Comparison of ENCODE assay signal across 19 cellular contexts in genomic region chr6:170345662-170346061, GRCh38. TPM values are rescaled to one million over a fixed set of nuclear protein-coding genes. Genes with fewer than 3 reads are reported as not detected.
A peak's percentile ranks its signal among the peaks of the same experiment; 100 is the strongest.
DNase-seq lines count a peak whose midpoint lies in the region; ATAC-seq, FAIRE-seq and TF ChIP-seq lines count a peak whose summit lies in the region.
"Had no signal": no experiment of that assay in that cellular context is flagged by ENCODE, and none has a peak within 500 bp of the region (broad histone marks: within the 10 kb centered on the region; RNA-seq: fewer than 3 reads in every experiment).

No MANE protein-coding gene starts in this region.

- FAIRE-seq in small intestine (lab: Jason Lieb, UNC), result no peak
- FAIRE-seq: GM12892 had no signal

- intact Hi-C loops in dorsolateral prefrontal cortex (cut with DNase I), result no loop called here

- H2AFZ ChIP-seq in OCI-LY3 (ENCODE audit: low read depth, low read length), result no peak overlapping the region
- H2AFZ ChIP-seq: PC-9 had no signal

- H3K9me3 Mint-ChIP-seq in activated T-cell treated with anti-CD3 and anti-CD28 coated beads, Interleukin-2, amount 50 U/mL, for 24 hours, result peaks cover 2% of the 10 kb centered on the region
- H3K9me3 Mint-ChIP-seq in activated T-cell treated with anti-CD3 and anti-CD28 coated beads, Interleukin-2, amount 50 U/mL, for 4 hours, result no peaks in the 10 kb centered on the region

- no peaks in the 10 kb centered on the region for H3K27me3 Mint-ChIP-seq in activated T-cell treated with anti-CD3 and anti-CD28 coated beads, Interleukin-2, amount 50 U/mL, for 24 hours
- no peaks in the 10 kb centered on the region for H3K27me3 Mint-ChIP-seq in activated T-cell treated with anti-CD3 and anti-CD28 coated beads, Interleukin-2, amount 50 U/mL, for 4 hours (ENCODE audit: low read depth)
- H3K27me3 Mint-ChIP-seq: CD8-positive, alpha-beta memory T cell had no signal

- no peak overlapping the region for H3K4me3 ChIP-seq in OCI-LY3 (ENCODE audit: low read length)
- H3K4me3 ChIP-seq in small intestine (ENCODE audit: low read depth in 1 of 2, low read length in 2 of 2), result no peak overlapping the region
- H3K4me3 ChIP-seq in dorsolateral prefrontal cortex, result no peak overlapping the region
- H3K4me3 ChIP-seq: PC-9, psoas muscle had no signal

- H3K9me3 ChIP-seq in OCI-LY3 (ENCODE audit: insufficient read depth, low read length) (no peaks in the 10 kb centered on the region; the same call in 1 of the 2 replicates), small intestine (ENCODE audit: control insufficient read depth, low read depth) (peaks cover 2% of the 10 kb centered on the region)
- H3K9me3 ChIP-seq: psoas muscle had no signal

- H3K36me3 Mint-ChIP-seq in activated T-cell treated with anti-CD3 and anti-CD28 coated beads, Interleukin-2, amount 50 U/mL, for 24 hours (ENCODE audit: low read depth), result peaks cover 90% of the 10 kb centered on the region
- peaks cover 56% of the 10 kb centered on the region for H3K36me3 Mint-ChIP-seq in activated T-cell treated with anti-CD3 and anti-CD28 coated beads, Interleukin-2, amount 50 U/mL, for 4 hours (ENCODE audit: insufficient read depth)

- DNase-seq in activated T-cell treated with anti-CD3 and anti-CD28 coated beads, Interleukin-2, amount 50 U/mL, for 24 hours, result no peak
- DNase-seq in activated T-cell treated with anti-CD3 and anti-CD28 coated beads, Interleukin-2, amount 50 U/mL, for 4 hours, result no peak
- peak; percentile 25 for DNase-seq in dermis blood vessel endothelial cell
- peak; percentile 14 for DNase-seq in small intestine
- DNase-seq in GDM1 (lab: John Stamatoyannopoulos, UW), result no peak
- DNase-seq in dorsolateral prefrontal cortex, result no peak
- DNase-seq: ACHN; activated CD8-positive, alpha-beta memory T cell treated with anti-CD3 and anti-CD28 coated beads, Interleukin-2, amount 50 U/mL, for 4 hours; aorta; CD8-positive, alpha-beta memory T cell; KG1; NCI-H1436; NCI-H510A treated with DMSO at 0.1 percent for 48 hours; psoas muscle had no signal

- 0 out of 2 replicates have a peak, but pooled peaks cover 2% of the 10 kb centered on the region for H4K20me1 ChIP-seq in OCI-LY3 (ENCODE audit: insufficient read depth, low read length)

- no peak for ATAC-seq in activated T-cell treated with anti-CD3 and anti-CD28 coated beads, Interleukin-2, amount 50 U/mL, for 4 hours
- no peak for ATAC-seq in GM18520 (IDR thresholded peaks at IDR 0.05; ENCODE audit: unreplicated experiment)

- H3K4me2 ChIP-seq in OCI-LY3 (ENCODE audit: low read length), result peak overlapping the region; percentile 37

- H3K4me1 Mint-ChIP-seq in activated T-cell treated with anti-CD3 and anti-CD28 coated beads, Interleukin-2, amount 50 U/mL, for 24 hours (ENCODE audit: low read depth), result peaks cover 36% of the 10 kb centered on the region
- H3K4me1 Mint-ChIP-seq in activated T-cell treated with anti-CD3 and anti-CD28 coated beads, Interleukin-2, amount 50 U/mL, for 4 hours (ENCODE audit: low read depth), result peaks cover 21% of the 10 kb centered on the region

- no peak overlapping the region for H3K4me3 Mint-ChIP-seq in activated T-cell treated with anti-CD3 and anti-CD28 coated beads, Interleukin-2, amount 50 U/mL, for 24 hours
- no peak overlapping the region for H3K4me3 Mint-ChIP-seq in activated T-cell treated with anti-CD3 and anti-CD28 coated beads, Interleukin-2, amount 50 U/mL, for 4 hours
- H3K4me3 Mint-ChIP-seq: CD8-positive, alpha-beta memory T cell had no signal

- WGBS in small intestine, 3 donors, result 90 to 94% (median 93%) methylated on average over 3 of the region's 3 CpGs

- TF ChIP-seq CTCF in OCI-LY3 (IDR thresholded peaks at IDR 0.05; ENCODE audit: low read depth, low read length) (no peak), dorsolateral prefrontal cortex (IDR thresholded peaks at IDR 0.05 in 54 of 56, conservative IDR thresholded peaks at IDR 0.05 in 2 of 56; ENCODE audit: low read depth in 1 of 56, partially characterized antibody in 56 of 56) (no peak)

- peak overlapping the region; percentile 56; the same call in 1 of the 2 replicates for H3K27ac ChIP-seq in OCI-LY3 (ENCODE audit: low read length)
- H3K27ac ChIP-seq in small intestine (ENCODE audit: low read depth in 1 of 2, low read length in 1 of 2), result no peak overlapping the region
- H3K27ac ChIP-seq in dorsolateral prefrontal cortex, result peak overlapping the region in 4 of 59 donors; percentile 10 to 55 (median 48)
- H3K27ac ChIP-seq: HL-60, PC-9, psoas muscle had no signal

- H3K27me3 ChIP-seq in OCI-LY3 (ENCODE audit: low read depth, low read length) (no peaks in the 10 kb centered on the region), small intestine (ENCODE audit: control insufficient read depth in 2 of 2, insufficient read depth in 2 of 2, low read length in 2 of 2) (no peaks in the 10 kb centered on the region), dorsolateral prefrontal cortex (no peaks in the 10 kb centered on the region)

- H3K27ac Mint-ChIP-seq in activated T-cell treated with anti-CD3 and anti-CD28 coated beads, Interleukin-2, amount 50 U/mL, for 24 hours, result peak overlapping the region; percentile 82
- H3K27ac Mint-ChIP-seq: CD8-positive, alpha-beta memory T cell had no signal

- H3K36me3 ChIP-seq in OCI-LY3 (replicated peaks; ENCODE audit: low read depth, low read length), result peaks cover 19% of the 10 kb centered on the region
- peaks cover 6 to 22% of the 10 kb centered on the region in 2 donors for H3K36me3 ChIP-seq in small intestine (ENCODE audit: control insufficient read depth in 2 of 2, insufficient read depth in 2 of 2, low read length in 2 of 2)

- peaks cover 55% of the 10 kb centered on the region for H3K4me1 ChIP-seq in OCI-LY3 (ENCODE audit: low read length)
- peaks cover 0 to 2% of the 10 kb centered on the region in 2 donors for H3K4me1 ChIP-seq in small intestine (ENCODE audit: control insufficient read depth in 2 of 2, insufficient read depth in 1 of 2, low read depth in 1 of 2, low read length in 1 of 2)

- no peaks in the 10 kb centered on the region for H3K79me2 ChIP-seq in OCI-LY3 (ENCODE audit: low read length)

- no peak overlapping the region for H3K9ac ChIP-seq in OCI-LY3 (ENCODE audit: low read length)

RNA-seq across cellular contexts. Expression of gene FAM120B, which starts 39.1 kb away (rescaled TPM):
- 10 to 100 TPM; 13.8 to 14.3 (median 14.3) TPM for total RNA-seq in activated T-cell treated with anti-CD3 and anti-CD28 coated beads, Interleukin-2, amount 50 U/mL, for 4 hours
- total RNA-seq in dermis blood vessel endothelial cell, result 12.8 and 18.1 TPM in 2 replicates
- polyA plus RNA-seq in small intestine, result 10 to 100 TPM in 2 of 3 donors, 1 to 10 TPM in 1; 6.5 to 11.0 (median 10.2) TPM
- 10 to 100 TPM; 37.3 to 72.0 (median 55.7) TPM for total RNA-seq in dorsolateral prefrontal cortex

RNA-seq across cellular contexts. Expression of gene DLL1, which starts 54.8 kb away (rescaled TPM):
- total RNA-seq in activated T-cell treated with anti-CD3 and anti-CD28 coated beads, Interleukin-2, amount 50 U/mL, for 4 hours, result 1 to 10 TPM in 2 of 3 donors, under 1 TPM in 1; 0.18 to 1.4 (median 1.0) TPM
- total RNA-seq in dermis blood vessel endothelial cell (7.5 and 7.6 TPM in 2 replicates), dorsolateral prefrontal cortex (10 to 100 TPM in 104 of 120 experiments, 1 to 10 TPM in 16; 4.7 to 47.2 (median 15.7) TPM)
- 10 to 100 TPM in 1 of 3 donors, 1 to 10 TPM in 1, under 1 TPM in 1; 0.81 to 16.5 (median 1.8) TPM for polyA plus RNA-seq in small intestine
- total RNA-seq: PC-9 had no signal

Comparison
In these comparisons a context has a peak if more than half of its experiments do, and no peak if none do; other contexts are left out.
1. DNase-seq: peak in dermis blood vessel endothelial cell (single experiment) and small intestine (single experiment); none in activated T-cell treated with anti-CD3 and anti-CD28 coated beads, Interleukin-2, amount 50 U/mL, for 24 hours (single experiment), activated T-cell treated with anti-CD3 and anti-CD28 coated beads, Interleukin-2, amount 50 U/mL, for 4 hours (single experiment), GDM1 (single experiment) and dorsolateral prefrontal cortex (0 of 10).